1 cellular context compared by ENCODE assay signal in the genomic region with DNA sequence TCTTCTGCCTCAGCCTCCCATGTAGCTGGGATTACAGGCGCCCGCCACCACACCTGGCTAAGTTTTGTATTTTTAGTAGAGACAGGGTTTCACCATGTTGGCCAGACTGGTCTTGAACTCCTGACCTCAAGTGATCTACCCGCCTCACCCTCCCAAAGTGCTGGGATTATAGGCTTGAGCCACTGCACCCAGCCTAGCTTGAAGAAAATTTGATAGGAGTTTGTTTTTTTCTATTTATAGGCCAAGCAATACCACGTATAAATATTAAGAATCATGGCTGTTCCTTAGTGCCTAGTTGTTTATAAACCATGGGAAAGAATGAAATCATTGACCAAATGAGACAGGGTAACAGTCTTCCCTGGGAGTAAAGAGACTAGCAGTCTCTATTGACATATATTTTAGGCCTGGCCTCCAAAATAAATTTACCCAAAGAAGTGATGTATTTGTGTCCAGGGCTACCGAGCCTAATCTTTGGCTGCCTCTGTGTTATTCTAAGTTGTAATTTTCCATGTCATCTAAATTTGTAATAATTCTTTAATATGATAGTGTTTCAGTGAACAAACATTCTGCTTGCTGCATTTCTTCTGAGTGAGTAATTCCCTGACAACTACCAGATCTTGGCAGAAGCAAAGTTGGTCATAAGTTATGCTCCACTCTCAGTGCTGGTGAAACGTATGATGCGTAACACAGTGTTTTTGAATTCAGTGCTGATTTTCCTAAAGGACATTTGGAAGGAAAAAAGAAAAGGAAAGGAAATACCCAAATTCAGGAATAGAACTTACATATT.
TF ChIP-seq lines count a peak whose summit lies in the region.

No MANE protein-coding gene starts in this region.

TF ChIP-seq in IMR-90, 13 proteins besides CTCF, POLR2A, EP300 and RAD21 (continued from another document):
- TF ChIP-seq USF2 (IDR thresholded peaks at IDR 0.05; ENCODE audit: low read depth, low read length), result no peak
